Comparison of ENCODE assay signal across 15 cellular contexts in genomic region chr1:62181531-62181930, GRCh38. TPM values are rescaled to one million over a fixed set of nuclear protein-coding genes. Genes with fewer than 3 reads are reported as not detected.
DNase-seq lines count a peak whose midpoint lies in the region; TF ChIP-seq lines count a peak whose summit lies in the region.
"Had no signal": no experiment of that assay in that cellular context is flagged by ENCODE, and none has a peak within 500 bp of the region (broad histone marks: within the 10 kb centered on the region; RNA-seq: fewer than 3 reads in every experiment).

No MANE protein-coding gene starts in this region.

- no peak overlapping the region for H3K23ac ChIP-seq in neuronal stem cell (ENCODE audit: low read depth, low read length, poor library complexity)

- H4K91ac ChIP-seq in neuronal stem cell (ENCODE audit: low read depth, low read length, poor library complexity): no peak overlapping the region

- DNase-seq in NCI-H1694 treated with DMSO at 0.1 percent for 48 hours (lab: John Stamatoyannopoulos, UW) (peak; percentile 19), NCI-H1694 (lab: John Stamatoyannopoulos, UW) (no peak), neuronal stem cell (ENCODE audit: low spot score) (no peak), erythroblast (lab: John Stamatoyannopoulos, UW) (no peak)
- no peak for DNase-seq in activated CD4-positive, alpha-beta T cell treated with anti-CD3 and anti-CD28 coated beads, Interleukin-2, amount 50 U/mL, for 1 hour
- DNase-seq in activated CD4-positive, CD25-positive, alpha-beta regulatory T cell treated with anti-CD3 and anti-CD28 coated beads, Interleukin-2, amount 50 U/mL, for 72 hours: no peak
- DNase-seq in activated CD8-positive, alpha-beta memory T cell treated with anti-CD3 and anti-CD28 coated beads for 24 hours: no peak
- DNase-seq: BE2C; CD4-positive, alpha-beta T cell; KG1; NCI-H1048 had no signal

- peak overlapping the region; percentile 49 for H3K9ac ChIP-seq in iPS-18a (ENCODE audit: low read length)
- no peak overlapping the region for H3K9ac ChIP-seq in neuronal stem cell (ENCODE audit: low read depth, low read length, poor library complexity)

- no peak for TF ChIP-seq POLR2A in erythroblast (IDR thresholded peaks at IDR 0.05; ENCODE audit: low read length)

- H3K79me1 ChIP-seq in neuronal stem cell (ENCODE audit: low read depth, low read length): no peaks in the 10 kb centered on the region

- H3K36me3 ChIP-seq in iPS-18a (ENCODE audit: control insufficient read depth, low read depth, low read length) (no peaks in the 10 kb centered on the region), neuronal stem cell (replicated peaks in 1 of 2; ENCODE audit: control insufficient read depth in 2 of 2, insufficient read depth in 2 of 2, low read length in 2 of 2) (no peaks in the 10 kb centered on the region)
- H3K36me3 ChIP-seq: BE2C, Peyer's patch had no signal

- H3K9me3 ChIP-seq in iPS-18a (ENCODE audit: control insufficient read depth, low read depth, low read length) (no peaks in the 10 kb centered on the region), neuronal stem cell (replicated peaks in 1 of 2; ENCODE audit: control insufficient read depth in 2 of 2, insufficient read depth in 1 of 2, low read depth in 1 of 2, low read length in 2 of 2) (no peaks in the 10 kb centered on the region)
- H3K9me3 ChIP-seq: BE2C, Peyer's patch had no signal

- no peak overlapping the region for H2AFZ ChIP-seq in neuronal stem cell (ENCODE audit: low read length)

- no peak overlapping the region for H3K14ac ChIP-seq in neuronal stem cell (ENCODE audit: low read length)

- H3K4me3 ChIP-seq in iPS-18a (ENCODE audit: low read length) (peak overlapping the region; percentile 43), neuronal stem cell (ENCODE audit: low read length in 2 of 2) (no peak overlapping the region)
- H3K4me3 ChIP-seq: Peyer's patch had no signal

- H3K27me3 ChIP-seq in iPS-18a (ENCODE audit: control insufficient read depth, insufficient read depth, low read length) (no peaks in the 10 kb centered on the region), neuronal stem cell (ENCODE audit: control insufficient read depth in 3 of 3, insufficient read depth in 3 of 3, low read depth in 1 of 3, low read length in 3 of 3) (peaks cover 0 to 6% (median 0%) of the 10 kb centered on the region in 3 experiments)
- H3K27me3 ChIP-seq: BE2C, Peyer's patch had no signal

- peak overlapping the region; percentile 12 for H3K18ac ChIP-seq in neuronal stem cell (ENCODE audit: low read length)

- no peak overlapping the region for H3K27ac ChIP-seq in iPS-18a (ENCODE audit: low read length)
- peak overlapping the region; percentile 79 for H3K27ac ChIP-seq in neuronal stem cell (replicated peaks; ENCODE audit: low read length)
- H3K27ac ChIP-seq: 22Rv1, Peyer's patch had no signal

- no peak overlapping the region for H2BK12ac ChIP-seq in neuronal stem cell (ENCODE audit: low read length)

- H2BK5ac ChIP-seq in neuronal stem cell (ENCODE audit: low read length): no peak overlapping the region

- no peak overlapping the region for H2BK15ac ChIP-seq in neuronal stem cell (ENCODE audit: low read length)

- peaks cover 47% of the 10 kb centered on the region for H3K4me1 ChIP-seq in iPS-18a (ENCODE audit: control insufficient read depth, low read depth, low read length)
- H3K4me1 ChIP-seq in neuronal stem cell (ENCODE audit: control insufficient read depth in 2 of 2, insufficient read depth in 1 of 2, low read depth in 1 of 2, low read length in 2 of 2): peaks cover 0 to 10% of the 10 kb centered on the region in 2 donors
- H3K4me1 ChIP-seq: BE2C, Peyer's patch had no signal

- no peak overlapping the region for H2AK5ac ChIP-seq in neuronal stem cell (ENCODE audit: low read depth, low read length)

- no peak overlapping the region for H2BK120ac ChIP-seq in neuronal stem cell (ENCODE audit: low read depth, low read length)

- WGBS in neuronal stem cell (ENCODE audit: extremely low coverage in 2 of 2, insufficient read length in 2 of 2, insufficient replicate concordance in 1 of 2), 2 donors: no CpG with 5 or more reads among the region's 7 CpGs

- no peak overlapping the region for H3K4me2 ChIP-seq in neuronal stem cell (ENCODE audit: insufficient read depth, low read length, poor library complexity, severe bottlenecking)

- no peak overlapping the region for H4K8ac ChIP-seq in neuronal stem cell (ENCODE audit: low read depth, low read length)

- H3K4ac ChIP-seq in neuronal stem cell (ENCODE audit: low read length): no peak overlapping the region

RNA-seq across cellular contexts. Expression of gene L1TD1, which starts 13.1 kb away (rescaled TPM):
- 19.1 TPM for polyA plus RNA-seq in neuronal stem cell (2013, experiment 1 of 2)
- polyA plus RNA-seq in neuronal stem cell (2013, experiment 2 of 2): 19.3 TPM
- polyA plus RNA-seq: AG04450 had no signal
